Comparison of ENCODE assay signal across 8 cellular contexts in genomic region chr6:69796627-69797390, GRCh38. TPM values are rescaled to one million over a fixed set of nuclear protein-coding genes. Genes with fewer than 3 reads are reported as not detected.
DNase-seq lines count a peak whose midpoint lies in the region; ATAC-seq and TF ChIP-seq lines count a peak whose summit lies in the region.

Gene LMBRD1 (minus strand): TSS chr6:69797010. CDS start chr6:69796881, 129 bp downstream.

- H3K4me3 Mint-ChIP-seq in activated T-cell treated with anti-CD3 and anti-CD28 coated beads, Interleukin-2, amount 50 U/mL, for 72 hours: peak within 1 kb of the TSS; percentile 85 to 91

- H3K4me3 ChIP-seq in DOHH2 (ENCODE audit: low read length) (peak within 1 kb of the TSS; percentile 88), Peyer's patch (peak within 1 kb of the TSS; percentile 66 to 87 (median 80)), esophagus muscularis mucosa (peak within 1 kb of the TSS; percentile 68 to 81 (median 76)), muscle layer of duodenum (ENCODE audit: low read depth in 1 of 2, low read length in 2 of 2) (peak within 1 kb of the TSS; percentile 59 to 94)

- peaks cover 48% of the 10 kb centered on the region for H3K4me1 Mint-ChIP-seq in activated T-cell treated with anti-CD3 and anti-CD28 coated beads, Interleukin-2, amount 50 U/mL, for 72 hours (ENCODE audit: low read depth)

- no peaks in the 10 kb centered on the region for H3K27me3 ChIP-seq in DOHH2 (ENCODE audit: control insufficient read depth, low read length)
- H3K27me3 ChIP-seq in Peyer's patch: no peaks in the 10 kb centered on the region
- H3K27me3 ChIP-seq in esophagus muscularis mucosa: no peaks in the 10 kb centered on the region
- H3K27me3 ChIP-seq in muscle layer of duodenum (ENCODE audit: low read depth, low read length): no peaks in the 10 kb centered on the region

- H3K9me3 ChIP-seq in DOHH2 (ENCODE audit: control insufficient read depth, insufficient read depth, low read length) (no peaks in the 10 kb centered on the region), KOPT-K1 (ENCODE audit: insufficient read depth, low read length, poor library complexity, severe bottlenecking) (no peaks in the 10 kb centered on the region), Peyer's patch (no peaks in the 10 kb centered on the region), esophagus muscularis mucosa (no peaks in the 10 kb centered on the region), muscle layer of duodenum (ENCODE audit: control insufficient read depth in 1 of 2, low read length in 2 of 2) (no peaks in the 10 kb centered on the region)

- TF ChIP-seq CTCF in DOHH2 (IDR thresholded peaks at IDR 0.05; ENCODE audit: low read depth, low read length, poor library complexity, severe bottlenecking): peak; percentile 91
- TF ChIP-seq CTCF in Peyer's patch (IDR thresholded peaks at IDR 0.05): peak; percentile 80 to 99 (median 94)
- peak; percentile 69 to 90 (median 72) for TF ChIP-seq CTCF in esophagus muscularis mucosa (IDR thresholded peaks at IDR 0.05)

- H3K9me2 ChIP-seq in DOHH2 (replicated peaks; ENCODE audit: control insufficient read depth, low read length): no peaks in the 10 kb centered on the region

- peaks cover 34% of the 10 kb centered on the region for H3K4me1 ChIP-seq in DOHH2 (ENCODE audit: control insufficient read depth, low read length)
- H3K4me1 ChIP-seq in Peyer's patch: peaks cover 0 to 9% (median under 1%) of the 10 kb centered on the region in 4 donors
- H3K4me1 ChIP-seq in esophagus muscularis mucosa: peaks cover 12 to 47% (median 38%) of the 10 kb centered on the region in 4 donors
- H3K4me1 ChIP-seq in muscle layer of duodenum (ENCODE audit: control insufficient read depth in 1 of 2, insufficient read depth in 2 of 2, low read length in 2 of 2): peaks cover 10 to 22% of the 10 kb centered on the region in 2 donors

- no peaks in the 10 kb centered on the region for H3K27me3 Mint-ChIP-seq in activated T-cell treated with anti-CD3 and anti-CD28 coated beads, Interleukin-2, amount 50 U/mL, for 72 hours (ENCODE audit: low read depth)

- H3K36me3 Mint-ChIP-seq in activated T-cell treated with anti-CD3 and anti-CD28 coated beads, Interleukin-2, amount 50 U/mL, for 72 hours (ENCODE audit: insufficient read depth in 2 of 2): peaks cover 4 to 6% of the 10 kb centered on the region in 2 donors

- TF ChIP-seq POLR2A in Peyer's patch (IDR thresholded peaks at IDR 0.05) (peak in 1 of 2 donors; percentile 39), esophagus muscularis mucosa (IDR thresholded peaks at IDR 0.05; ENCODE audit: low read depth) (no peak)

- H3K27ac ChIP-seq in DOHH2 (ENCODE audit: low read depth, low read length) (peak within 1 kb of the TSS; percentile 78), KOPT-K1 (ENCODE audit: low read depth, low read length, poor library complexity, severe bottlenecking) (peak within 1 kb of the TSS; percentile 73), Peyer's patch (peak within 1 kb of the TSS; percentile 93 to 98 (median 96)), esophagus muscularis mucosa (replicated peaks in 1 of 4) (peak within 1 kb of the TSS; percentile 86 to 98 (median 92)), muscle layer of duodenum (ENCODE audit: low read length) (peak within 1 kb of the TSS; percentile 98)

- H3K27ac Mint-ChIP-seq in activated T-cell treated with anti-CD3 and anti-CD28 coated beads, Interleukin-2, amount 50 U/mL, for 72 hours: peak within 1 kb of the TSS; percentile 82

- ATAC-seq in GM21786 (IDR thresholded peaks at IDR 0.05; ENCODE audit: unreplicated experiment): peak; percentile 93
- ATAC-seq in activated T-cell treated with anti-CD3 and anti-CD28 coated beads, Interleukin-2, amount 50 U/mL, for 72 hours (replicated peaks in 1 of 2): peak; percentile 95 to 96

- WGBS in esophagus muscularis mucosa: 2% methylated on average over 16 of the region's 40 CpGs

- peaks cover 3% of the 10 kb centered on the region; the same call in 1 of the 2 replicates for H4K20me1 ChIP-seq in DOHH2 (ENCODE audit: control insufficient read depth, insufficient read depth, low read depth, low read length)

- H3K36me3 ChIP-seq in DOHH2 (ENCODE audit: control insufficient read depth, low read length): peaks cover 11% of the 10 kb centered on the region; the same call in 1 of the 2 replicates
- H3K36me3 ChIP-seq in KOPT-K1 (ENCODE audit: insufficient read depth, low read length): no peaks in the 10 kb centered on the region
- H3K36me3 ChIP-seq in Peyer's patch: no peaks in the 10 kb centered on the region
- no peaks in the 10 kb centered on the region for H3K36me3 ChIP-seq in esophagus muscularis mucosa
- H3K36me3 ChIP-seq in muscle layer of duodenum (ENCODE audit: control insufficient read depth in 1 of 2, insufficient read depth in 2 of 2, low read length in 2 of 2): no peaks in the 10 kb centered on the region

- H3K4me2 ChIP-seq in DOHH2 (ENCODE audit: low read length): peak within 1 kb of the TSS; percentile 87

- no peak for TF ChIP-seq EP300 in esophagus muscularis mucosa (IDR thresholded peaks at IDR 0.05)

- intact Hi-C loops in esophagus muscularis mucosa (cut with DNase I): loop anchor here (5.0 kb wide), 1 partner anchor 65 kb away; no protein-coding TSS in a partner anchor

- H3K79me2 ChIP-seq in DOHH2 (ENCODE audit: control insufficient read depth, low read length): peaks cover 47% of the 10 kb centered on the region

- DNase-seq in Peyer's patch: peak; percentile 99
- DNase-seq in activated T-cell treated with anti-CD3 and anti-CD28 coated beads, Interleukin-2, amount 50 U/mL, for 72 hours: peak; percentile 98 to 100
- peak; percentile 99 for DNase-seq in esophagus muscularis mucosa (ENCODE audit: extremely low spot score)
- DNase-seq in stimulated activated CD8-positive, alpha-beta memory T cell treated with anti-CD3 and anti-CD28 coated beads, Interleukin-7, amount 100 ng/mL, for 4 hours (ENCODE audit: low read depth in 2 of 2): peak; percentile 94 to 96

- peaks cover 7% of the 10 kb centered on the region for H3F3A ChIP-seq in DOHH2 (ENCODE audit: control insufficient read depth, insufficient read depth)

- H3K9me3 Mint-ChIP-seq in activated T-cell treated with anti-CD3 and anti-CD28 coated beads, Interleukin-2, amount 50 U/mL, for 72 hours: no peaks in the 10 kb centered on the region

RNA-seq across cellular contexts. Expression of gene LMBRD1, which starts in this region (rescaled TPM):
- 100 to 1,000 TPM in 1 of 4 donors, 10 to 100 TPM in 3; 31.4 to 103 (median 61.0) TPM for total RNA-seq in Peyer's patch
- 10 to 100 TPM; 24.5 to 24.8 TPM for total RNA-seq in activated T-cell treated with anti-CD3 and anti-CD28 coated beads, Interleukin-2, amount 50 U/mL, for 72 hours
- total RNA-seq in esophagus muscularis mucosa: 10 to 100 TPM; 36.9 to 52.9 (median 49.5) TPM

Comparison
In these comparisons a context has a peak if more than half of its experiments do, and no peak if none do; other contexts are left out.
1. Peak in every context shown above with its lines: DNase-seq, ATAC-seq, H3K4me3 ChIP-seq and H3K27ac ChIP-seq.